In the genomic region with DNA sequence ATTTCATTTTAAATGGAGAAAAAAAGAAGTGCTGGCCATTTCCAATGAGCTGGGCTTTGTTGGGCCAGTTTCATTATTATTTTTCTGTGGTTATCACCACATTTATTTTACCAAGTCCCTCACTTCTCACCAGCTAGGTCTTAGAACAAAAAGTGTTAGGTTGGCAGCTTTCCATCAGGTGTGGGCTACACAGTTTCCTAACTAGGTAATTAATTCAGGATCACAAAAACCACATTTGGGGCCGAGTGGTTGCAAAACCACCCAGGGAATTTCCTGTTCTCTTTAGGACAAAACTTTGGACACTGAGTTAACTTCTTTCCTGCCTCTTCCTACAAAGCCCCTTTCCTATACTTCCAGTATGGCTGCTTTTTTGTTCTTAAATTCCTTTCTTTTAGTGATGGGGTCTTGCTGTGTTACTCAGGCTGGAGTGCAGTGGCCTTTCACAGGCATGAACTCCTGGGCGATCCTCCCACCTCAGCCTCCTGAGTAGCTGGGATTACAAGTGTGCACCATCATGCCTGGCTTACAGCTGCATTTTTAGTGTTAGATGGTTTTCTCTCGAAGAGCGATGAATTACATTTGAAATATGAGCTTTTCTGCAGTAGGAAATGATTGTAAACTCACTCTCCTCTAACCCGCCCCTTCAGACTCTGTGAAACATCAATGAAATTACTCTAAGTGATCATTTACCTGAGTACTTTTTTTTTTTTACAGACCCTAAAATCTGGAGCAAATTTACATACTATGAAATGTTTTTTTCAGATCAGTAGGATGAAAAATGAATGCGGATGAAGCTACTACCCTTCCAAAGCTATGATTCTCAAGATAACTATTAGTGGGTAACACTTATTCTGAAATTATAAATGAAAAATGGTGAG, we compare ENCODE assay signal across 8 cellular contexts. TPM values are rescaled to one million over a fixed set of nuclear protein-coding genes. Genes with fewer than 3 reads are reported as not detected.
DNase-seq lines count a peak whose midpoint lies in the region; ATAC-seq, FAIRE-seq and TF ChIP-seq lines count a peak whose summit lies in the region.

No MANE protein-coding gene starts in this region.

- no peak overlapping the region for H2BK15ac ChIP-seq in H1 (ENCODE audit: low read length)

- TF ChIP-seq EP300 in H1 (IDR thresholded peaks at IDR 0.05; ENCODE audit: borderline replicate concordance in 1 of 2, low read depth in 2 of 2, low read length in 2 of 2), result no peak

- H3K23me2 ChIP-seq in H1 (ENCODE audit: low read depth, low read length), result peaks cover 3% of the 10 kb centered on the region; the same call in 1 of the 2 replicates

- H3K18ac ChIP-seq in H1 (ENCODE audit: extremely low read depth, low read length), result no peak overlapping the region

- TF ChIP-seq RAD21 in H1 (IDR thresholded peaks at IDR 0.05 in 1 of 2, conservative IDR thresholded peaks at IDR 0.05 in 1 of 2; ENCODE audit: low read depth in 2 of 2, low read length in 2 of 2), result no peak

- no peak for TF ChIP-seq POLR2A in Peyer's patch (IDR thresholded peaks at IDR 0.05)
- TF ChIP-seq POLR2A in H1 (IDR thresholded peaks at IDR 0.05; ENCODE audit: control extremely low read depth in 1 of 2, low read depth in 2 of 2, low read length in 2 of 2), result no peak
- TF ChIP-seq POLR2A in prostate gland (IDR thresholded peaks at IDR 0.05), result no peak

- no peak overlapping the region for H3K23ac ChIP-seq in H1 (ENCODE audit: insufficient read length)

- CTCF ChIA-PET in H1 (lab: Charles Lee; ENCODE audit: partially characterized antibody), result interaction anchor here (0.6 to 7.4 kb wide), 95 partner anchors 9 to 1903 kb away, joined by 3 to 101 read pairs (median 5); no protein-coding TSS in a partner anchor

- H3K4me2 ChIP-seq in H1 (ENCODE audit: insufficient read depth in 1 of 2, low read depth in 2 of 2, low read length in 2 of 2), result peak overlapping the region in 1 of 2 experiments; percentile 80; a peak in 1 of 4 replicates

- H2AFZ ChIP-seq in H1 (ENCODE audit: low read length), result no peak overlapping the region

- H3K27me3 ChIP-seq in Peyer's patch (no peaks in the 10 kb centered on the region), H1 (replicated peaks in 1 of 4; ENCODE audit: control insufficient read depth in 3 of 4, extremely low read depth in 1 of 4, insufficient read depth in 3 of 4, low read length in 3 of 4) (no peaks in the 10 kb centered on the region), prostate gland (replicated peaks; ENCODE audit: insufficient read depth) (no peaks in the 10 kb centered on the region)

- peak; percentile 51 for DNase-seq in Daoy (ENCODE audit: low read depth)
- no peak for DNase-seq in Peyer's patch
- no peak for DNase-seq in H1 (ENCODE audit: low read depth in 1 of 2, low spot score in 2 of 2)
- DNase-seq in prostate gland (ENCODE audit: low spot score), result no peak
- DNase-seq in SIG-M5 (lab: John Stamatoyannopoulos, UW), result no peak

- intact Hi-C loops in prostate gland (cut with DNase I), result loop anchor here (2.0 to 10.0 kb wide), 8 partner anchors 204 to 402 kb away; no protein-coding TSS in a partner anchor

- H3K4me3 ChIP-seq in Peyer's patch, result peak overlapping the region in 1 of 4 donors; percentile 74
- no peak overlapping the region for H3K4me3 ChIP-seq in H1 (ENCODE audit: extremely low read depth in 1 of 4, insufficient read depth in 2 of 4, low read depth in 3 of 4, low read length in 4 of 4)
- no peak overlapping the region for H3K4me3 ChIP-seq in prostate gland

- no peak for ATAC-seq in GM21717 (IDR thresholded peaks at IDR 0.05; ENCODE audit: unreplicated experiment)
- ATAC-seq in HG03025 (IDR thresholded peaks at IDR 0.05; ENCODE audit: low FRiP score, unreplicated experiment), result no peak
- ATAC-seq in HG03175 (IDR thresholded peaks at IDR 0.05; ENCODE audit: unreplicated experiment), result no peak

- no peaks in the 10 kb centered on the region; the same call in 1 of the 2 replicates for H3K79me1 ChIP-seq in H1 (ENCODE audit: low read depth, low read length)

- H4K20me1 ChIP-seq in H1 (replicated peaks in 1 of 2; ENCODE audit: control insufficient read depth in 1 of 2, insufficient read depth in 2 of 2, low read length in 2 of 2), result peaks cover 3 to 5% of the 10 kb centered on the region in 2 experiments

- no peak overlapping the region for H3K4ac ChIP-seq in H1 (replicated peaks; ENCODE audit: insufficient read length, low read depth, low read length)

- peaks cover 0 to 19% (median 4%) of the 10 kb centered on the region in 3 donors for H3K36me3 ChIP-seq in Peyer's patch
- peaks cover 2 to 15% (median 9%) of the 10 kb centered on the region in 4 experiments; a peak in 4 of 8 replicates for H3K36me3 ChIP-seq in H1 (ENCODE audit: control insufficient read depth in 2 of 4, insufficient read depth in 4 of 4, low read length in 3 of 4)
- peaks cover 4 to 18% of the 10 kb centered on the region in 2 donors for H3K36me3 ChIP-seq in prostate gland

- WGBS in H1 (ENCODE audit: extremely low coverage in 1 of 2, insufficient coverage in 1 of 2, insufficient read length in 1 of 2, insufficient replicate concordance in 2 of 2, low coverage in 1 of 2, low lambda C conversion rate in 2 of 2, missing lambda C conversion rate in 1 of 2), 2 experiments, result 64% methylated on average over 6 of the region's 6 CpGs; no CpG with 5 or more reads in 1 of the 2 experiments
- WGBS in prostate gland, result 36% methylated on average over 6 of the region's 6 CpGs

- H2BK120ac ChIP-seq in H1 (replicated peaks; ENCODE audit: low read depth, low read length), result no peak overlapping the region

- TF ChIP-seq CTCF in Peyer's patch (IDR thresholded peaks at IDR 0.05) (no peak), H1 (IDR thresholded peaks at IDR 0.05; ENCODE audit: control extremely low read depth in 1 of 3, insufficient read depth in 1 of 3, low read depth in 1 of 3, low read length in 3 of 3) (no peak), prostate gland (IDR thresholded peaks at IDR 0.05) (no peak)

- no peak overlapping the region for H4K91ac ChIP-seq in H1 (replicated peaks; ENCODE audit: insufficient read length, low read length)

- POLR2A ChIA-PET in H1 (lab: Charles Lee; ENCODE audit: partially characterized antibody), result interaction anchor here (0.6 to 2.3 kb wide), 5 partner anchors 9 to 255 kb away, joined by 4 to 18 read pairs (median 6); no protein-coding TSS in a partner anchor

- no peak overlapping the region for H2AK5ac ChIP-seq in H1 (ENCODE audit: low read depth, low read length)

- no peak for FAIRE-seq in H1 (lab: Jason Lieb, UNC)

- H2BK12ac ChIP-seq in H1 (ENCODE audit: low read depth, low read length), result peak overlapping the region; percentile 18; the same call in 1 of the 2 replicates

- no peak overlapping the region for H4K5ac ChIP-seq in H1 (ENCODE audit: insufficient read length, low read depth, low read length)

- no peak overlapping the region for H3K9ac ChIP-seq in H1 (replicated peaks in 1 of 4; ENCODE audit: extremely low read depth in 1 of 4, low read depth in 3 of 4, low read length in 3 of 4)

- peaks cover 0 to 17% (median 15%) of the 10 kb centered on the region in 4 donors for H3K4me1 ChIP-seq in Peyer's patch
- peaks cover 5 to 16% (median 8%) of the 10 kb centered on the region in 4 experiments; a peak in 5 of 7 replicates for H3K4me1 ChIP-seq in H1 (replicated peaks in 1 of 4; ENCODE audit: control insufficient read depth in 3 of 4, insufficient read depth in 4 of 4, low read length in 3 of 4)
- H3K4me1 ChIP-seq in prostate gland (replicated peaks), result peaks cover 12% of the 10 kb centered on the region

- no peak overlapping the region for H3K14ac ChIP-seq in H1 (ENCODE audit: insufficient read length)

- no peak overlapping the region for H4K8ac ChIP-seq in H1 (ENCODE audit: extremely low read depth, insufficient read depth, low read length)

- no peak overlapping the region for H3K56ac ChIP-seq in H1 (replicated peaks; ENCODE audit: insufficient read length, low read depth, low read length)

- H2BK20ac ChIP-seq in H1 (ENCODE audit: low read length), result no peak overlapping the region; the same call in 1 of the 2 replicates

- H2BK5ac ChIP-seq in H1 (ENCODE audit: low read depth, low read length), result no peak overlapping the region

- H3K27ac ChIP-seq in Peyer's patch, result peak overlapping the region; percentile 94 to 100 (median 100)
- no peak overlapping the region for H3K27ac ChIP-seq in H1 (ENCODE audit: low read depth, low read length)
- H3K27ac ChIP-seq in prostate gland, result peak overlapping the region; percentile 98 to 99

- H3K9me3 ChIP-seq in Peyer's patch (no peaks in the 10 kb centered on the region), H1 (ENCODE audit: insufficient read depth in 2 of 2, low read depth in 1 of 2, low read length in 1 of 2) (no peaks in the 10 kb centered on the region), prostate gland (no peaks in the 10 kb centered on the region)

- peaks cover 17 to 35% of the 10 kb centered on the region in 2 experiments for H3K79me2 ChIP-seq in H1 (ENCODE audit: control insufficient read depth in 1 of 2, insufficient read depth in 2 of 2, low read length in 2 of 2)

TF ChIP-seq in H1, 55 proteins besides CTCF, POLR2A, EP300 and RAD21:
- TF ChIP-seq CTBP2 (IDR thresholded peaks at IDR 0.05; ENCODE audit: borderline replicate concordance, insufficient read depth, insufficient read length, low read length) (no peak), BACH1 (IDR thresholded peaks at IDR 0.05; ENCODE audit: low read length) (no peak)

RNA-seq across cellular contexts. Expression of a gene that starts 2.6 kb away (rescaled TPM):
- 2.3 and 4.1 TPM in 2 replicates for total RNA-seq in Daoy (2014; rRNA removed; shearing (Covaris generic))
- total RNA-seq in Peyer's patch (100 to 1,000 TPM in 3 of 4 donors, 10 to 100 TPM in 1; 90.4 to 227 (median 148) TPM), prostate gland (100 to 1,000 TPM; 117 to 256 TPM)
- total RNA-seq in H1 (2021; fragmentation: NEBNext Ultra II Directional; extraction: Animal tissue kit (Norgen Biotek cat#: 25700)), result 102 and 109 TPM in 2 replicates
- 13.4 and 15.6 TPM in 2 replicates for polyA plus RNA-seq in H1 (2011; rRNA removed)
- polyA plus RNA-seq in H1 (2011; cell fraction: cytosol; rRNA removed), result 10.6 TPM
- 10.7 TPM for polyA plus RNA-seq in H1 (2011; cell fraction: nucleus; rRNA removed)
- 31.8 to 48.4 TPM (median 38.8 TPM) in 4 replicates for polyA plus RNA-seq in H1 (2012, experiment 1 of 2)
- 44.9 TPM for polyA plus RNA-seq in H1 (2012, experiment 2 of 2)
- 57.0 TPM for polyA plus RNA-seq in H1 (2013, experiment 1 of 2)
- 62.5 TPM for polyA plus RNA-seq in H1 (2013, experiment 2 of 2)
- polyA minus RNA-seq in H1 (2011; rRNA and poly(A)+ RNA removed), result 4.5 and 4.8 TPM in 2 replicates
- polyA minus RNA-seq in H1 (2011; cell fraction: cytosol; rRNA and poly(A)+ RNA removed), result 29.6 TPM
- polyA minus RNA-seq in H1 (2011; cell fraction: nucleus; rRNA and poly(A)+ RNA removed), result 20.3 TPM

Comparison
In these comparisons a context has a peak if more than half of its experiments do, and no peak if none do; other contexts are left out.
1. RNA of a gene that starts 2.6 kb away (total RNA-seq): 117 to 256 TPM in prostate gland, 90.4 to 227 TPM in Peyer's patch and 102 to 109 TPM in H1; 2.3 to 4.1 TPM in Daoy; every median in the first group is over 10 times any median in the second.